1 cellular context compared by ENCODE assay signal in the genomic region with DNA sequence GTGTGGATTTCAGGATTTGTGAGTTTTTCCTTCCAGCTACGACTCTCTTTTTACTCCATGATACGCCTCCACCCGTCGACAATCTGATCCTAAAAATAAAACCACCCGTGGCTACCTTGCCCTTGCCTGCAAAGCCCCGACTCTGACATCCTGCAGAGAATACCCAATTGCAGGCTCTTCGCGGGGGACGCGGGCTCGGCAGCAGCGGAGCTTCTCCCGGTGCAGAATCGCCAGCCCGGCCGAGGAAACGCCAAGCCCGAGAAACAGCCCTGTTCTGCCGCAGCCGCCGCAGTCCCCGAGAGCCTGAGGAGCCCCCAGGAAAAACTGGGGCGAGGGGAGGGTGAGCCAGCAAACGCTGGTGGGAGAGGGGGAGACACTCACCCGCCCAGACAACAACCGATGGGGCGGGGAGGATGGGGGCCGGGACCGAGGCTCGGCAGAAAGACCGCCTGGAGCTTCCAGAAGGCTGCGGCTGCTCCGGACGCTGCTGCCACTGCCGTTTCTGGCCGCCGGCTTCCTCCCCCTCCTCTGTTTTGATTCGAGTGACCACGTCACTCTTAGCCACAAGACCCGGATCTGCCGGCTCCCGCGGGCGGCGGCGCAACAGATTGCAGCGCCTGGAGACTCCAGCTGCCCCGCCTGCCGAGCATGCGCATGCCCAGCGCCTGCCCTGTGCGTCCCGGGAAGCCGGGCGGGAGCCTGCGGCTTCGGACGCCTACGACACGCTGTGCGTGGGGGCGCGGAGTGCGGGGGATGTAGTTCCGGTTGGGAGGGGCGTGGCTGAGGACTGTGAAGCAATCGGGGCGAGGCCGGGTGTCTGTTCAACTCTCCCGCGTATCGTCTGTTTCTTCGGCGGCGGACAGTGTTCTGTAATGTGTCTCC.
TF ChIP-seq lines count a peak whose summit lies in the region.

A gene (minus strand): TSS at position 508 of the 882 bp plus-strand sequence. CDS start 33,720 bp downstream, outside the sequence.

TF ChIP-seq in K562, 482 proteins besides CTCF, POLR2A, EP300 and RAD21 (continued from another document and continues in another):
- peak; percentile 86 to 91; a peak in 3 of 4 replicates for TF ChIP-seq RCOR1 (IDR thresholded peaks at IDR 0.05; ENCODE audit: borderline replicate concordance in 1 of 2, low read depth in 2 of 2, low read length in 2 of 2)
- TF ChIP-seq POLR2AphosphoS5 (IDR thresholded peaks at IDR 0.05; ENCODE audit: control insufficient read depth, insufficient read depth, low read depth, low read length) = peak; percentile 74; the same call in 1 of the 2 replicates
- TF ChIP-seq POLR2B (IDR thresholded peaks at IDR 0.05; ENCODE audit: low read depth, partially characterized antibody) = peak; percentile 79
- peak; percentile 48 to 62; a peak in 3 of 4 replicates for TF ChIP-seq FOXK2 (conservative IDR thresholded peaks at IDR 0.05 in 1 of 2, IDR thresholded peaks at IDR 0.05 in 1 of 2; ENCODE audit: low read depth in 2 of 2)
- TF ChIP-seq FOXA3 (CRISPR knock-in tag; conservative IDR thresholded peaks at IDR 0.05 in 1 of 2, IDR thresholded peaks at IDR 0.05 in 1 of 2) = 0 out of 4 replicates have a peak, but pooled peaks of 1 of the 2 experiments have one; percentile 25
- TF ChIP-seq NFE2 (IDR thresholded peaks at IDR 0.05; ENCODE audit: low read depth) = peak; percentile 36; the same call in 1 of the 2 replicates
- TF ChIP-seq, protein P1, sequence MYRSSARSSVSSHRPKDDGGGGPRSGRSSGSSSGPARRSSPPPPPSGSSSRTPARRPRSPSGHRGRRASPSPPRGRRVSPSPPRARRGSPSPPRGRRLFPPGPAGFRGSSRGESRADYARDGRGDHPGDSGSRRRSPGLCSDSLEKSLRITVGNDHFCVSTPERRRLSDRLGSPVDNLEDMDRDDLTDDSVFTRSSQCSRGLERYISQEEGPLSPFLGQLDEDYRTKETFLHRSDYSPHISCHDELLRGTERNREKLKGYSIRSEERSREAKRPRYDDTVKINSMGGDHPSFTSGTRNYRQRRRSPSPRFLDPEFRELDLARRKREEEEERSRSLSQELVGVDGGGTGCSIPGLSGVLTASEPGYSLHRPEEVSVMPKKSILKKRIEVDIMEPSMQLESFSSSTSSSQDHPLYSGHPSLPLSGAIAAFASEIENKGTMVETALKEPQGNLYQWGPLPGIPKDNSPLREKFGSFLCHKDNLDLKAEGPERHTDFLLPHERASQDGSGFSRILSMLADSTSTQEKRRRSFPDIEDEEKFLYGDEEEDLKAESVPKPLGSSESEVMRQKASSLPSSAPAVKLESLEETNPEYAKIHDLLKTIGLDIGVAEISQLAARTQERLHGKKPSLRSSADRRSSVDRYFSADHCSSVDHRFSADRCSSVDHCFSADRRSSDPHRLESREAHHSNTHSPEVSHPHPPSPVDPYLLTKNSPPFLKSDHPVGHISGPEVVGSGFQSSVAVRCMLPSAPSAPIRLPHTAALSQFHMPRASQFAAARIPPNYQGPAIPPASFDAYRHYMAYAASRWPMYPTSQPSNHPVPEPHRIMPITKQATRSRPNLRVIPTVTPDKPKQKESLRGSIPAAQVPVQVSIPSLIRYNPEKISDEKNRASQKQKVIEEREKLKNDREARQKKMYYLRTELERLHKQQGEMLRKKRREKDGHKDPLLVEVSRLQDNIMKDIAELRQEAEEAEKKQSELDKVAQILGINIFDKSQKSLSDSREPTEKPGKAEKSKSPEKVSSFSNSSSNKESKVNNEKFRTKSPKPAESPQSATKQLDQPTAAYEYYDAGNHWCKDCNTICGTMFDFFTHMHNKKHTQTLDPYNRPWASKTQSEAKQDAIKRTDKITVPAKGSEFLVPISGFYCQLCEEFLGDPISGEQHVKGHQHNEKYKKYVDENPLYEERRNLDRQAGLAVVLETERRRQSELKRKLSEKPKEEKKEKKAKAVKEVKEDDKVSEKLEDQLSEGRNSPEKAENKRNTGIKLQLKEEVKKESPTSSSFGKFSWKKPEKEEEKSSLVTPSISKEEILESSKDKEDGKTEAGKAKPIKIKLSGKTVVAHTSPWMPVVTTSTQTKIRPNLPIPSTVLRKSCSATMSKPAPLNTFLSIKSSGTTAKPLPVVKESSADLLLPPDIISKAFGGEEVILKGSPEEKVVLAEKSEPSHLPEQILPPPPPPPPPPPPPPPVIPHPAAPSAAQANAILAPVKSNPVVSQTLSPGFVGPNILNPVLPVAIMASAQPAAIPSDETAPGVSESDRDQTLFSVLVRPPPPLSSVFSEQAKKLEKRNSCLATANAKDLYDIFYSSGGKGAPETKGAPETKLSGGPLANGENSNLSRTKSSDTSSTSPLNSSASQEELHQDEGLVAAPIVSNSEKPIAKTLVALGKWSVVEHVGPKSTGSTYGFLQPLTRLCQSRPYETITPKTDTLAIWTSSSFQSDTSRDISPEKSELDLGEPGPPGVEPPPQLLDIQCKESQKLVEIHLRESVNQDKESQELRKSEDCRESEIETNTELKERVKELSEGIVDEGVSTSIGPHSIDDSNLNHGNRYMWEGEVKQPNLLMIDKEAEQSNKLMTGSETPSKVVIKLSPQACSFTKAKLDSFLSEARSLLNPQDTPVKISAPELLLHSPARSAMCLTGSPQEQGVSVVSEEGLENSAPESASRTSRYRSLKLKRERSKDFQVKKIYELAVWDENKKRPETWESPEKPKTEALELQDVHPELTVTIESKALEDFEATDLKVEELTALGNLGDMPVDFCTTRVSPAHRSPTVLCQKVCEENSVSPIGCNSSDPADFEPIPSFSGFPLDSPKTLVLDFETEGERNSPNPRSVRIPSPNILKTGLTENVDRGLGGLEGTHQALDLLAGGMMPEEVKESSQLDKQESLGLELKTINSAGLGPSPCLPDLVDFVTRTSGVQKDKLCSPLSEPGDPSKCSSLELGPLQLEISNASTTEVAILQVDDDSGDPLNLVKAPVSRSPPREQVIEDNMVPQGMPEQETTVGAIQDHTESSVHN (IDR thresholded peaks at IDR 0.05; ENCODE audit: borderline replicate concordance in 1 of 2, low read depth in 1 of 2) = no peak
- TF ChIP-seq, protein P2, sequence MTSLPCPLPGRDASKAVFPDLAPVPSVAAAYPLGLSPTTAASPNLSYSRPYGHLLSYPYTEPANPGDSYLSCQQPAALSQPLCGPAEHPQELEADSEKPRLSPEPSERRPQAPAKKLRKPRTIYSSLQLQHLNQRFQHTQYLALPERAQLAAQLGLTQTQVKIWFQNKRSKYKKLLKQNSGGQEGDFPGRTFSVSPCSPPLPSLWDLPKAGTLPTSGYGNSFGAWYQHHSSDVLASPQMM (CRISPR knock-in tag; IDR thresholded peaks at IDR 0.05) = no peak
- peak; percentile 100 for TF ChIP-seq EGR1 (conservative IDR thresholded peaks at IDR 0.05)
- TF ChIP-seq, protein P3, sequence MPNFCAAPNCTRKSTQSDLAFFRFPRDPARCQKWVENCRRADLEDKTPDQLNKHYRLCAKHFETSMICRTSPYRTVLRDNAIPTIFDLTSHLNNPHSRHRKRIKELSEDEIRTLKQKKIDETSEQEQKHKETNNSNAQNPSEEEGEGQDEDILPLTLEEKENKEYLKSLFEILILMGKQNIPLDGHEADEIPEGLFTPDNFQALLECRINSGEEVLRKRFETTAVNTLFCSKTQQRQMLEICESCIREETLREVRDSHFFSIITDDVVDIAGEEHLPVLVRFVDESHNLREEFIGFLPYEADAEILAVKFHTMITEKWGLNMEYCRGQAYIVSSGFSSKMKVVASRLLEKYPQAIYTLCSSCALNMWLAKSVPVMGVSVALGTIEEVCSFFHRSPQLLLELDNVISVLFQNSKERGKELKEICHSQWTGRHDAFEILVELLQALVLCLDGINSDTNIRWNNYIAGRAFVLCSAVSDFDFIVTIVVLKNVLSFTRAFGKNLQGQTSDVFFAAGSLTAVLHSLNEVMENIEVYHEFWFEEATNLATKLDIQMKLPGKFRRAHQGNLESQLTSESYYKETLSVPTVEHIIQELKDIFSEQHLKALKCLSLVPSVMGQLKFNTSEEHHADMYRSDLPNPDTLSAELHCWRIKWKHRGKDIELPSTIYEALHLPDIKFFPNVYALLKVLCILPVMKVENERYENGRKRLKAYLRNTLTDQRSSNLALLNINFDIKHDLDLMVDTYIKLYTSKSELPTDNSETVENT (CRISPR knock-in tag; IDR thresholded peaks at IDR 0.05) = 0 out of 2 replicates have a peak, but pooled peaks have one; percentile 35
- no peak for TF ChIP-seq PRMT5 (CRISPR knock-in tag; IDR thresholded peaks at IDR 0.05)
- peak; percentile 77 for TF ChIP-seq JUND (IDR thresholded peaks at IDR 0.05; ENCODE audit: borderline replicate concordance, low read depth, low read length)
- TF ChIP-seq JUND (tag; IDR thresholded peaks at IDR 0.05; ENCODE audit: borderline replicate concordance, low read depth, low read length) = no peak; the same call in 2 of the 3 replicates
- TF ChIP-seq ETV1 (tag; conservative IDR thresholded peaks at IDR 0.05; ENCODE audit: low read depth) = peak; percentile 98
- TF ChIP-seq TRIM24 (IDR thresholded peaks at IDR 0.05) = peak; percentile 78 to 79
- TF ChIP-seq FOXM1 (IDR thresholded peaks at IDR 0.05; ENCODE audit: low read depth) = peak; percentile 15; the same call in 1 of the 2 replicates
- no peak for TF ChIP-seq FOXM1 (CRISPR knock-in tag; IDR thresholded peaks at IDR 0.05; ENCODE audit: low read depth)
- peak; percentile 99 for TF ChIP-seq NRF1 (conservative IDR thresholded peaks at IDR 0.05 in 1 of 2, IDR thresholded peaks at IDR 0.05 in 1 of 2)
- TF ChIP-seq, protein P4, sequence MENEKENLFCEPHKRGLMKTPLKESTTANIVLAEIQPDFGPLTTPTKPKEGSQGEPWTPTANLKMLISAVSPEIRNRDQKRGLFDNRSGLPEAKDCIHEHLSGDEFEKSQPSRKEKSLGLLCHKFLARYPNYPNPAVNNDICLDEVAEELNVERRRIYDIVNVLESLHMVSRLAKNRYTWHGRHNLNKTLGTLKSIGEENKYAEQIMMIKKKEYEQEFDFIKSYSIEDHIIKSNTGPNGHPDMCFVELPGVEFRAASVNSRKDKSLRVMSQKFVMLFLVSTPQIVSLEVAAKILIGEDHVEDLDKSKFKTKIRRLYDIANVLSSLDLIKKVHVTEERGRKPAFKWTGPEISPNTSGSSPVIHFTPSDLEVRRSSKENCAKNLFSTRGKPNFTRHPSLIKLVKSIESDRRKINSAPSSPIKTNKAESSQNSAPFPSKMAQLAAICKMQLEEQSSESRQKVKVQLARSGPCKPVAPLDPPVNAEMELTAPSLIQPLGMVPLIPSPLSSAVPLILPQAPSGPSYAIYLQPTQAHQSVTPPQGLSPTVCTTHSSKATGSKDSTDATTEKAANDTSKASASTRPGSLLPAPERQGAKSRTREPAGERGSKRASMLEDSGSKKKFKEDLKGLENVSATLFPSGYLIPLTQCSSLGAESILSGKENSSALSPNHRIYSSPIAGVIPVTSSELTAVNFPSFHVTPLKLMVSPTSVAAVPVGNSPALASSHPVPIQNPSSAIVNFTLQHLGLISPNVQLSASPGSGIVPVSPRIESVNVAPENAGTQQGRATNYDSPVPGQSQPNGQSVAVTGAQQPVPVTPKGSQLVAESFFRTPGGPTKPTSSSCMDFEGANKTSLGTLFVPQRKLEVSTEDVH (IDR thresholded peaks at IDR 0.05; ENCODE audit: low read depth, partially characterized antibody) = peak; percentile 67
- peak; percentile 90 for TF ChIP-seq SETDB1 (IDR thresholded peaks at IDR 0.05; ENCODE audit: low read length)
- TF ChIP-seq HCFC1 (IDR thresholded peaks at IDR 0.05; ENCODE audit: low read depth, low read length) = peak; percentile 53; the same call in 1 of the 2 replicates
- no peak for TF ChIP-seq TCFL5 (CRISPR knock-in tag; conservative IDR thresholded peaks at IDR 0.05)
- peak in 1 of 2 experiments; percentile 78; a peak in 1 of 4 replicates for TF ChIP-seq HDAC1 (IDR thresholded peaks at IDR 0.05)
- TF ChIP-seq BDP1 (IDR thresholded peaks at IDR 0.05; ENCODE audit: insufficient read depth, insufficient read length) = no peak
